17 cellular contexts compared by ENCODE assay signal in the genomic region with DNA sequence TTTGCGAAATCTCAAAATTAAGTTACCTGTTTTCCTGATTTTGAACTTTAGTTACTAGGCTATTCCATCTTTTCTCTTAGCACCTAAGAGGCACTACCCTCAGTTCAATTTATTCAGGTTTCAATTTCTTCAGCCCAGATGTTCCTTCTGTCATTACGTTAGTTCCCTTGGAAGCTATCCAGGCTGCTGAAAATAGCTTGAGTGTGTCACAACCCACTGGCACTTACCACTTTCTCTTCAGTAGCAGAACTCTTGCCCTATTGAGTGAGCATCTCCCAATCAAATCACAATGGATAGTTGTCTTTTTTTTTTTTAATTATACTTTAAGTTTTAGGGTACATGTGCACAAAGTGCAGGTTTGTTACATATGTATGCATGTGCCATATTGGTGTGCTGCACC.
A peak's percentile ranks its signal among the peaks of the same experiment; 100 is the strongest.
DNase-seq lines count a peak whose midpoint lies in the region; ATAC-seq and TF ChIP-seq lines count a peak whose summit lies in the region.
"Had no signal": no experiment of that assay in that cellular context is flagged by ENCODE, and none has a peak within 500 bp of the region (broad histone marks: within the 10 kb centered on the region; RNA-seq: fewer than 3 reads in every experiment).

No MANE protein-coding gene starts in this region.

- H3K9ac ChIP-seq in adipocyte (ENCODE audit: low read length) = no peak overlapping the region

- TF ChIP-seq CTCF in heart left ventricle (IDR thresholded peaks at IDR 0.05) (no peak), GM20000 (IDR thresholded peaks at IDR 0.05; ENCODE audit: extremely low read depth, missing control alignments) (no peak), upper lobe of left lung (IDR thresholded peaks at IDR 0.05) (no peak)

- peak in 2 of 5 donors; percentile 12 to 27 for DNase-seq in heart left ventricle
- no peak for DNase-seq in cardiac septum (ENCODE audit: low spot score)
- peak; percentile 81 for DNase-seq in NCI-H1694 (lab: John Stamatoyannopoulos, UW)
- peak; percentile 41 for DNase-seq in adipocyte (ENCODE audit: low read depth)
- peak; percentile 30 for DNase-seq in skeletal muscle cell (ENCODE audit: low read depth)
- DNase-seq in GM20000 (ENCODE audit: low spot score) = no peak
- DNase-seq in upper lobe of left lung = no peak
- DNase-seq in GM19240 (ENCODE audit: insufficient read length, low spot score) = no peak
- DNase-seq: AML-193, amniotic stem cell, NCI-H1436 treated with DMSO at 0.1 percent for 48 hours, ovary, spleen had no signal

- H3K4me1 ChIP-seq in heart left ventricle (peaks cover 0 to 16% (median 7%) of the 10 kb centered on the region in 12 donors), adipocyte (ENCODE audit: control insufficient read depth, insufficient read depth, low read length) (peaks cover 11% of the 10 kb centered on the region), upper lobe of left lung (no peaks in the 10 kb centered on the region)
- H3K4me1 ChIP-seq: spleen had no signal

- H3K9me3 ChIP-seq in heart left ventricle = no peaks in the 10 kb centered on the region
- H3K9me3 ChIP-seq in adipocyte (ENCODE audit: control insufficient read depth, low read length) = no peaks in the 10 kb centered on the region
- H3K9me3 ChIP-seq in upper lobe of left lung = no peaks in the 10 kb centered on the region
- H3K9me3 ChIP-seq: ovary, spleen had no signal

- TF ChIP-seq EP300 in upper lobe of left lung (IDR thresholded peaks at IDR 0.05) = no peak

- H3K27me3 ChIP-seq in heart left ventricle = no peaks in the 10 kb centered on the region
- H3K27me3 ChIP-seq in adipocyte (replicated peaks; ENCODE audit: control insufficient read depth, insufficient read depth, low read length) = no peaks in the 10 kb centered on the region
- H3K27me3 ChIP-seq in upper lobe of left lung = no peaks in the 10 kb centered on the region
- H3K27me3 ChIP-seq: hepatocyte, ovary, spleen had no signal

- 47 to 49% (median 49%) methylated on average over 2 of the region's 2 CpGs for WGBS in heart left ventricle, 4 donors
- WGBS in upper lobe of left lung, 2 donors = 48% methylated on average over 2 of the region's 2 CpGs

- intact Hi-C loops in heart left ventricle (cut with DNase I) (no loop called here), cardiac septum (cut with DNase I) (no loop called here)

- H3K4me3 ChIP-seq in heart left ventricle (no peak overlapping the region), adipocyte (ENCODE audit: low read length) (no peak overlapping the region), skeletal muscle cell (ENCODE audit: low read depth, low read length) (no peak overlapping the region), upper lobe of left lung (no peak overlapping the region)
- H3K4me3 ChIP-seq: hepatocyte, ovary, SK-N-MC, spleen had no signal

- TF ChIP-seq POLR2A in heart left ventricle (IDR thresholded peaks at IDR 0.05) = no peak
- TF ChIP-seq POLR2A in upper lobe of left lung (IDR thresholded peaks at IDR 0.05) = no peak

- ATAC-seq in heart left ventricle (peak in 3 of 4 donors; percentile 58 to 76 (median 71)), upper lobe of left lung (ENCODE audit: low FRiP score in 2 of 2) (no peak)
- ATAC-seq: HepG2 had no signal

- H3K27ac ChIP-seq in heart left ventricle (no peak overlapping the region), upper lobe of left lung (no peak overlapping the region)
- H3K27ac ChIP-seq: hepatocyte, ovary, SK-N-MC, spleen, VCaP had no signal

- H3K36me3 ChIP-seq in heart left ventricle = no peaks in the 10 kb centered on the region
- H3K36me3 ChIP-seq in adipocyte (ENCODE audit: control insufficient read depth, insufficient read depth, low read length, severe bottlenecking) = no peaks in the 10 kb centered on the region
- H3K36me3 ChIP-seq in upper lobe of left lung = no peaks in the 10 kb centered on the region
- H3K36me3 ChIP-seq: ovary had no signal

Comparison
In these comparisons a context has a peak if more than half of its experiments do, and no peak if none do; other contexts are left out.
1. ATAC-seq: peak in heart left ventricle (3 of 4); none in upper lobe of left lung (0 of 2).
2. DNase-seq: peak in NCI-H1694 (single experiment), adipocyte (single experiment) and skeletal muscle cell (single experiment); none in cardiac septum (single experiment), GM20000 (single experiment), upper lobe of left lung (0 of 2) and GM19240 (single experiment).